In genomic region chr12:87676726-87677125, GRCh38 we compare ENCODE assay signal across 24 cellular contexts.
"Had no signal": no experiment of that assay in that cellular context is flagged by ENCODE, and none has a peak within 500 bp of the region (broad histone marks: within the 10 kb centered on the region; RNA-seq: fewer than 3 reads in every experiment).

No MANE protein-coding gene starts in this region.

- H3K4me2 ChIP-seq: hepatocyte had no signal

- H3K27ac ChIP-seq: ascending aorta, brain microvascular endothelial cell, gastroesophageal sphincter, hepatocyte, parathyroid adenoma, suprapubic skin, tibial nerve, WERI-Rb-1 had no signal

- H2AFZ ChIP-seq: hepatocyte, parathyroid adenoma had no signal

- H3K4me1 ChIP-seq: ascending aorta, gastroesophageal sphincter, parathyroid adenoma, suprapubic skin, tibial nerve had no signal

- DNase-seq: activated CD4-positive, alpha-beta memory T cell treated with anti-CD3 and anti-CD28 coated beads for 36 hours; activated CD4-positive, alpha-beta T cell treated with anti-CD3 and anti-CD28 coated beads for 48 hours; activated CD8-positive, alpha-beta memory T cell treated with anti-CD3 and anti-CD28 coated beads, Interleukin-2, amount 50 U/mL, for 4 hours; activated gamma-delta T cell; activated naive CD4-positive, alpha-beta T cell treated with anti-CD3 and anti-CD28 coated beads, Interleukin-2, amount 10 ng/mL, durations not matched to agents 7 days and 5 days; activated naive CD8-positive, alpha-beta T cell treated with anti-CD3 and anti-CD28 coated beads, Interleukin-2, amount 10 ng/mL, durations not matched to agents 7 days and 5 days; activated T-cell treated with anti-CD3 and anti-CD28 coated beads, Interleukin-2, amount 50 U/mL, for 1 hour; brain microvascular endothelial cell; left colon; midbrain; naive thymus-derived CD4-positive, alpha-beta T cell; occipital lobe; right cardiac atrium; stimulated activated CD4-positive, alpha-beta T cell treated with anti-CD3 and anti-CD28 coated beads, Interleukin-15, amount 100 ng/mL, for 24 hours; stimulated activated CD4-positive, alpha-beta T cell treated with anti-CD3 and anti-CD28 coated beads, Interleukin-2, amount 100 ng/mL, for 24 hours; stimulated activated naive CD4-positive, alpha-beta T cell; WERI-Rb-1 had no signal

- ATAC-seq: activated CD4-positive, CD25-positive, alpha-beta regulatory T cell treated with anti-CD3 and anti-CD28 coated beads, Interleukin-2, amount 50 U/mL, for 24 hours; gastroesophageal sphincter; left colon; naive thymus-derived CD4-positive, alpha-beta T cell; right cardiac atrium had no signal

- H3K9me3 ChIP-seq: ascending aorta, gastroesophageal sphincter, suprapubic skin, tibial nerve had no signal

- H3K4me3 ChIP-seq: ascending aorta, gastroesophageal sphincter, hepatocyte, suprapubic skin, tibial nerve had no signal

- H3K9ac ChIP-seq: parathyroid adenoma had no signal

- H3K79me2 ChIP-seq: hepatocyte, parathyroid adenoma had no signal

- H3K27me3 ChIP-seq: ascending aorta, brain microvascular endothelial cell, gastroesophageal sphincter, hepatocyte, suprapubic skin, tibial nerve had no signal

- H3K36me3 ChIP-seq: ascending aorta, brain microvascular endothelial cell, gastroesophageal sphincter, suprapubic skin, tibial nerve, WERI-Rb-1 had no signal
